ENCODE assay signal across 8 cellular contexts in the genomic region with DNA sequence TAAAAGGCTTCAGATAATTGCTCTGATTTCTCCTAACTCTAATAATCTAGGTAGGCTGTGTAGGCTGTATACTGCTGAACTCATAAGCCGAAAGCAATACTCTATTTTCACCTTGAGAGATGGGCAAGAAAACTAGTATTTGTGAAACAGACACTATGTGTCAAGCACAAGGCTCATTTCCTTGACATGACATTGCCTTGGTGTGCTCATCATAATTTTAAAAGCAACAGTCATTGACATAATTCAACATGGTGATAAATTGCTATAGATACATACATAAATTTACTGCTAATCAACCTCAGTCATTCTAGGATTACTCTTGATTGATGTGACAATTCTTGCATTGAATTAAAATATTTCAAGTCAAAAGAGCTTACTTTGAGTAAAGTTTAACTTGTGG.
"Had no signal": no experiment of that assay in that cellular context is flagged by ENCODE, and none has a peak within 500 bp of the region (broad histone marks: within the 10 kb centered on the region; RNA-seq: fewer than 3 reads in every experiment).

No MANE protein-coding gene starts in this region.

- H3K27ac Mint-ChIP-seq: GM23338, H9, HFFc6 had no signal

- H3K4me2 ChIP-seq: GM23338 had no signal

- DNase-seq: GM23248, GOT3, H7, H9, HCEC 1CT, HFFc6 had no signal

- H3K27ac ChIP-seq: GM23248 had no signal

- H2AFZ ChIP-seq: GM23248, GM23338 had no signal

- H3K4me3 Mint-ChIP-seq: GM23338, H9, HFFc6 had no signal

- H3K4me3 ChIP-seq: GM23248, GM23338, HAP-1 had no signal

- H3K9ac ChIP-seq: GM23248 had no signal

- H3K4me1 Mint-ChIP-seq: GM23338, H9 had no signal

- H3K9me3 ChIP-seq: HAP-1 had no signal

- H3K9me3 Mint-ChIP-seq: GM23338, HFFc6 had no signal

- H3K36me3 ChIP-seq: HAP-1 had no signal
